20 cellular contexts compared by ENCODE assay signal in genomic region chr2:5007596-5007995, GRCh38.
DNase-seq lines count a peak whose midpoint lies in the region; ATAC-seq, FAIRE-seq and TF ChIP-seq lines count a peak whose summit lies in the region.
"Had no signal": no experiment of that assay in that cellular context is flagged by ENCODE, and none has a peak within 500 bp of the region (broad histone marks: within the 10 kb centered on the region; RNA-seq: fewer than 3 reads in every experiment).

No MANE protein-coding gene starts in this region.

- H3K27ac ChIP-seq in HUES6 (ENCODE audit: low read depth, low read length) (peak overlapping the region; percentile 70), pancreas (no peak overlapping the region)
- H3K27ac ChIP-seq: BLaER1, C4-2B, GM23248 had no signal

- TF ChIP-seq CTCF in pancreas (IDR thresholded peaks at IDR 0.05) = no peak

- ATAC-seq in pancreas (no peak), GM18861 (IDR thresholded peaks at IDR 0.05; ENCODE audit: unreplicated experiment) (no peak)
- ATAC-seq: CD8-positive, alpha-beta T cell; GM12878 had no signal

- H3K4me3 ChIP-seq in HUES6 (ENCODE audit: low read depth, low read length) (no peak overlapping the region), pancreas (no peak overlapping the region)
- H3K4me3 ChIP-seq: BLaER1, GM12878, GM23248 had no signal

- H3K4me1 ChIP-seq in HUES6 (ENCODE audit: control insufficient read depth, insufficient read depth, low read length) (peaks cover 18% of the 10 kb centered on the region), pancreas (no peaks in the 10 kb centered on the region)
- H3K4me1 ChIP-seq: BLaER1 had no signal

- H3K9me3 ChIP-seq in HUES6 (ENCODE audit: control insufficient read depth, insufficient read depth, low read depth, low read length) (peaks cover 13% of the 10 kb centered on the region; the same call in 1 of the 2 replicates), pancreas (no peaks in the 10 kb centered on the region)
- H3K9me3 ChIP-seq: BLaER1 had no signal

- DNase-seq in COLO829 (ENCODE audit: low spot score) = peak; percentile 59
- peak; percentile 78 for DNase-seq in foreskin melanocyte
- DNase-seq in NCI-H2196 (lab: John Stamatoyannopoulos, UW; ENCODE audit: unreplicated experiment) = no peak
- DNase-seq in pancreas = no peak
- DNase-seq: CD4-positive, CD25-positive, alpha-beta regulatory T cell; CD8-positive, alpha-beta T cell; DMS 273 treated with DMSO at 0.1 percent for 48 hours; DMS79; EL; GDM1; GM23248; H7; HCEC 1CT had no signal

- FAIRE-seq in pancreas (lab: Jason Lieb, UNC) = no peak
- FAIRE-seq: D721Med, GM12878, H1 had no signal

- H3K9ac ChIP-seq in HUES6 (ENCODE audit: low read length) = no peak overlapping the region
- H3K9ac ChIP-seq: BLaER1, GM23248 had no signal

- H3K27me3 ChIP-seq in HUES6 (ENCODE audit: control insufficient read depth, insufficient read depth, low read length) = no peaks in the 10 kb centered on the region
- H3K27me3 ChIP-seq in pancreas = no peaks in the 10 kb centered on the region
- H3K27me3 ChIP-seq: BLaER1 had no signal

- WGBS in pancreas, 2 donors = 65 to 67% methylated on average over 5 of the region's 5 CpGs

- intact Hi-C loops in pancreas (cut with DNase I) = no loop called here

- H3K36me3 ChIP-seq in HUES6 (ENCODE audit: control insufficient read depth, insufficient read depth, low read length) (no peaks in the 10 kb centered on the region), pancreas (no peaks in the 10 kb centered on the region)
- H3K36me3 ChIP-seq: BLaER1 had no signal

Comparison
In these comparisons a context has a peak if more than half of its experiments do, and no peak if none do; other contexts are left out.
1. DNase-seq: peak in COLO829 (single experiment) and foreskin melanocyte (single experiment); none in NCI-H2196 (single experiment) and pancreas (0 of 6).